ENCODE assay signal across 1 cellular context in genomic region chr16:78676351-78676750, GRCh38.
TF ChIP-seq lines count a peak whose summit lies in the region.

No MANE protein-coding gene starts in this region.

TF ChIP-seq in HepG2, 621 proteins besides CTCF, POLR2A, EP300 and RAD21 (continued from another document):
- TF ChIP-seq, protein P1, sequence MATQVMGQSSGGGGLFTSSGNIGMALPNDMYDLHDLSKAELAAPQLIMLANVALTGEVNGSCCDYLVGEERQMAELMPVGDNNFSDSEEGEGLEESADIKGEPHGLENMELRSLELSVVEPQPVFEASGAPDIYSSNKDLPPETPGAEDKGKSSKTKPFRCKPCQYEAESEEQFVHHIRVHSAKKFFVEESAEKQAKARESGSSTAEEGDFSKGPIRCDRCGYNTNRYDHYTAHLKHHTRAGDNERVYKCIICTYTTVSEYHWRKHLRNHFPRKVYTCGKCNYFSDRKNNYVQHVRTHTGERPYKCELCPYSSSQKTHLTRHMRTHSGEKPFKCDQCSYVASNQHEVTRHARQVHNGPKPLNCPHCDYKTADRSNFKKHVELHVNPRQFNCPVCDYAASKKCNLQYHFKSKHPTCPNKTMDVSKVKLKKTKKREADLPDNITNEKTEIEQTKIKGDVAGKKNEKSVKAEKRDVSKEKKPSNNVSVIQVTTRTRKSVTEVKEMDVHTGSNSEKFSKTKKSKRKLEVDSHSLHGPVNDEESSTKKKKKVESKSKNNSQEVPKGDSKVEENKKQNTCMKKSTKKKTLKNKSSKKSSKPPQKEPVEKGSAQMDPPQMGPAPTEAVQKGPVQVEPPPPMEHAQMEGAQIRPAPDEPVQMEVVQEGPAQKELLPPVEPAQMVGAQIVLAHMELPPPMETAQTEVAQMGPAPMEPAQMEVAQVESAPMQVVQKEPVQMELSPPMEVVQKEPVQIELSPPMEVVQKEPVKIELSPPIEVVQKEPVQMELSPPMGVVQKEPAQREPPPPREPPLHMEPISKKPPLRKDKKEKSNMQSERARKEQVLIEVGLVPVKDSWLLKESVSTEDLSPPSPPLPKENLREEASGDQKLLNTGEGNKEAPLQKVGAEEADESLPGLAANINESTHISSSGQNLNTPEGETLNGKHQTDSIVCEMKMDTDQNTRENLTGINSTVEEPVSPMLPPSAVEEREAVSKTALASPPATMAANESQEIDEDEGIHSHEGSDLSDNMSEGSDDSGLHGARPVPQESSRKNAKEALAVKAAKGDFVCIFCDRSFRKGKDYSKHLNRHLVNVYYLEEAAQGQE (IDR thresholded peaks at IDR 0.05; ENCODE audit: borderline replicate concordance in 1 of 2, low read depth in 1 of 2, low read length in 2 of 2): no peak
- TF ChIP-seq, protein P2, sequence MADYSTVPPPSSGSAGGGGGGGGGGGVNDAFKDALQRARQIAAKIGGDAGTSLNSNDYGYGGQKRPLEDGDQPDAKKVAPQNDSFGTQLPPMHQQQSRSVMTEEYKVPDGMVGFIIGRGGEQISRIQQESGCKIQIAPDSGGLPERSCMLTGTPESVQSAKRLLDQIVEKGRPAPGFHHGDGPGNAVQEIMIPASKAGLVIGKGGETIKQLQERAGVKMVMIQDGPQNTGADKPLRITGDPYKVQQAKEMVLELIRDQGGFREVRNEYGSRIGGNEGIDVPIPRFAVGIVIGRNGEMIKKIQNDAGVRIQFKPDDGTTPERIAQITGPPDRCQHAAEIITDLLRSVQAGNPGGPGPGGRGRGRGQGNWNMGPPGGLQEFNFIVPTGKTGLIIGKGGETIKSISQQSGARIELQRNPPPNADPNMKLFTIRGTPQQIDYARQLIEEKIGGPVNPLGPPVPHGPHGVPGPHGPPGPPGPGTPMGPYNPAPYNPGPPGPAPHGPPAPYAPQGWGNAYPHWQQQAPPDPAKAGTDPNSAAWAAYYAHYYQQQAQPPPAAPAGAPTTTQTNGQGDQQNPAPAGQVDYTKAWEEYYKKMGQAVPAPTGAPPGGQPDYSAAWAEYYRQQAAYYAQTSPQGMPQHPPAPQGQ (CRISPR knock-in tag; IDR thresholded peaks at IDR 0.05; ENCODE audit: borderline replicate concordance): no peak
- TF ChIP-seq ZNF549 (CRISPR knock-in tag; IDR thresholded peaks at IDR 0.05): no peak
- TF ChIP-seq PBX2 (CRISPR knock-in tag; IDR thresholded peaks at IDR 0.05): no peak
- TF ChIP-seq ZMYM4 (CRISPR knock-in tag; IDR thresholded peaks at IDR 0.05): no peak
- no peak for TF ChIP-seq GABPB1 (CRISPR knock-in tag; IDR thresholded peaks at IDR 0.05)
